In genomic region chr6:121335111-121336008, GRCh38 we compare ENCODE assay signal across 8 cellular contexts. TPM values are rescaled to one million over a fixed set of nuclear protein-coding genes. Genes with fewer than 3 reads are reported as not detected.
DNase-seq lines count a peak whose midpoint lies in the region; ATAC-seq and TF ChIP-seq lines count a peak whose summit lies in the region.

No MANE protein-coding gene starts in this region.

- peak overlapping the region; percentile 77 for H3K27ac ChIP-seq in HL-60 (replicated peaks)
- peak overlapping the region; percentile 87 for H3K27ac ChIP-seq in iPS-18a (ENCODE audit: low read length)

- peaks cover 31% of the 10 kb centered on the region for H3K4me1 Mint-ChIP-seq in activated naive CD8-positive, alpha-beta T cell treated with anti-CD3 and anti-CD28 coated beads for 36 hours
- H3K4me1 Mint-ChIP-seq in stimulated activated memory B cell treated with anti-CD40 and anti-IgM and Interleukin-4, amounts not matched to agents 10 μg/mL and 1 μg/mL and 100 μg/mL, for 72 hours, result peaks cover 46% of the 10 kb centered on the region

- H3K9me3 ChIP-seq in iPS-18a (ENCODE audit: control insufficient read depth, low read depth, low read length), result no peaks in the 10 kb centered on the region

- DNase-seq in GM12865 (ENCODE audit: low read depth) (no peak), HL-60 (ENCODE audit: low read depth in 1 of 2, low spot score in 1 of 2) (no peak)
- no peak for DNase-seq in activated naive CD8-positive, alpha-beta T cell treated with anti-CD3 and anti-CD28 coated beads for 36 hours
- no peak for DNase-seq in activated effector memory CD4-positive, alpha-beta T cell treated with anti-CD3 and anti-CD28 coated beads, Interleukin-2, amount 50 U/mL, for 16 hours

- TF ChIP-seq CTCF in GM12865 (IDR thresholded peaks at IDR 0.05; ENCODE audit: insufficient read depth, low read depth, low read length, missing control alignments) (no peak), HL-60 (IDR thresholded peaks at IDR 0.05; ENCODE audit: insufficient read depth, low read length) (no peak)

- H3K4me1 ChIP-seq in iPS-18a (ENCODE audit: control insufficient read depth, low read depth, low read length), result no peaks in the 10 kb centered on the region

- H3K36me3 ChIP-seq in iPS-18a (ENCODE audit: control insufficient read depth, low read depth, low read length), result no peaks in the 10 kb centered on the region

- H3K4me3 ChIP-seq in GM12865 (ENCODE audit: low read depth, low read length) (peak overlapping the region; percentile 98), HL-60 (replicated peaks; ENCODE audit: insufficient read depth, low read length) (peak overlapping the region; percentile 84), iPS-18a (ENCODE audit: low read length) (peak overlapping the region; percentile 86)

- no peaks in the 10 kb centered on the region for H3K27me3 ChIP-seq in HL-60 (ENCODE audit: insufficient read depth, poor library complexity, severe bottlenecking)
- H3K27me3 ChIP-seq in iPS-18a (ENCODE audit: control insufficient read depth, insufficient read depth, low read length), result no peaks in the 10 kb centered on the region

- peak overlapping the region; percentile 97 for H3K27ac Mint-ChIP-seq in activated naive CD8-positive, alpha-beta T cell treated with anti-CD3 and anti-CD28 coated beads for 36 hours
- H3K27ac Mint-ChIP-seq in stimulated activated memory B cell treated with anti-CD40 and anti-IgM and Interleukin-4, amounts not matched to agents 10 μg/mL and 1 μg/mL and 100 μg/mL, for 72 hours, result peak overlapping the region; percentile 97

- H3K36me3 Mint-ChIP-seq in activated naive CD8-positive, alpha-beta T cell treated with anti-CD3 and anti-CD28 coated beads for 36 hours, result peaks cover 4% of the 10 kb centered on the region
- no peaks in the 10 kb centered on the region for H3K36me3 Mint-ChIP-seq in stimulated activated memory B cell treated with anti-CD40 and anti-IgM and Interleukin-4, amounts not matched to agents 10 μg/mL and 1 μg/mL and 100 μg/mL, for 72 hours

- peaks cover 6% of the 10 kb centered on the region for H3K27me3 Mint-ChIP-seq in activated naive CD8-positive, alpha-beta T cell treated with anti-CD3 and anti-CD28 coated beads for 36 hours
- H3K27me3 Mint-ChIP-seq in stimulated activated memory B cell treated with anti-CD40 and anti-IgM and Interleukin-4, amounts not matched to agents 10 μg/mL and 1 μg/mL and 100 μg/mL, for 72 hours, result no peaks in the 10 kb centered on the region

- no peaks in the 10 kb centered on the region for H3K9me3 Mint-ChIP-seq in activated naive CD8-positive, alpha-beta T cell treated with anti-CD3 and anti-CD28 coated beads for 36 hours
- H3K9me3 Mint-ChIP-seq in stimulated activated memory B cell treated with anti-CD40 and anti-IgM and Interleukin-4, amounts not matched to agents 10 μg/mL and 1 μg/mL and 100 μg/mL, for 72 hours, result no peaks in the 10 kb centered on the region

- H3K4me3 Mint-ChIP-seq in activated naive CD8-positive, alpha-beta T cell treated with anti-CD3 and anti-CD28 coated beads for 36 hours, result peak overlapping the region; percentile 89
- peak overlapping the region; percentile 99 for H3K4me3 Mint-ChIP-seq in stimulated activated memory B cell treated with anti-CD40 and anti-IgM and Interleukin-4, amounts not matched to agents 10 μg/mL and 1 μg/mL and 100 μg/mL, for 72 hours

- H3K9ac ChIP-seq in iPS-18a (ENCODE audit: low read length), result peak overlapping the region; percentile 69

- ATAC-seq in stimulated activated memory B cell treated with anti-CD40 and anti-IgM and Interleukin-4, amounts not matched to agents 10 μg/mL and 1 μg/mL and 100 μg/mL, for 72 hours, result no peak
- no peak for ATAC-seq in GM18873 (IDR thresholded peaks at IDR 0.05; ENCODE audit: low FRiP score, unreplicated experiment)
- no peak for ATAC-seq in HG02798 (IDR thresholded peaks at IDR 0.05; ENCODE audit: poor library complexity, unreplicated experiment)

RNA-seq across cellular contexts. Expression of gene TBC1D32, which starts 1.1 kb away (rescaled TPM):
- total RNA-seq in activated naive CD8-positive, alpha-beta T cell treated with anti-CD3 and anti-CD28 coated beads for 36 hours, result 1 to 10 TPM; 6.7 to 7.0 TPM
